10 cellular contexts compared by ENCODE assay signal in genomic region chr7:1418505-1419309, GRCh38. TPM values are rescaled to one million over a fixed set of nuclear protein-coding genes. Genes with fewer than 3 reads are reported as not detected.
DNase-seq lines count a peak whose midpoint lies in the region; ATAC-seq, FAIRE-seq and TF ChIP-seq lines count a peak whose summit lies in the region.
"Had no signal": no experiment of that assay in that cellular context is flagged by ENCODE, and none has a peak within 500 bp of the region (broad histone marks: within the 10 kb centered on the region; RNA-seq: fewer than 3 reads in every experiment).

No MANE protein-coding gene starts in this region.

- H3K36me3 ChIP-seq in astrocyte (ENCODE audit: insufficient read depth, low read length) (no peaks in the 10 kb centered on the region), testis (ENCODE audit: low read depth, missing control alignments) (no peaks in the 10 kb centered on the region)

- WGBS in right cardiac atrium: 63% methylated on average over 21 of the region's 21 CpGs
- WGBS in testis, 2 donors: 40 to 52% methylated on average over 18 to 21 of the region's 21 CpGs

- H3K79me2 ChIP-seq in astrocyte (ENCODE audit: insufficient read depth, low read length): no peaks in the 10 kb centered on the region

- no peaks in the 10 kb centered on the region for H3K4me1 ChIP-seq in right cardiac atrium (ENCODE audit: control insufficient read depth, insufficient read depth, low read length)
- peaks cover 9% of the 10 kb centered on the region for H3K4me1 ChIP-seq in astrocyte (ENCODE audit: insufficient read depth, low read length)
- H3K4me1 ChIP-seq in testis: no peaks in the 10 kb centered on the region

- H3K36me3 Mint-ChIP-seq in astrocyte (ENCODE audit: low read depth, unreplicated experiment): no peaks in the 10 kb centered on the region
- H3K36me3 Mint-ChIP-seq in nephron progenitor cell (ENCODE audit: low read depth): no peaks in the 10 kb centered on the region

- H3K4me1 Mint-ChIP-seq in astrocyte (ENCODE audit: low read depth, unreplicated experiment) (peaks cover 5% of the 10 kb centered on the region), nephron progenitor cell (peaks cover 20% of the 10 kb centered on the region)

- no peaks in the 10 kb centered on the region for H3K9me3 Mint-ChIP-seq in astrocyte (ENCODE audit: unreplicated experiment)
- peaks cover 3% of the 10 kb centered on the region for H3K9me3 Mint-ChIP-seq in nephron progenitor cell

- intact Hi-C loops in right cardiac atrium (cut with DNase I) (loop anchor here in 2 of 4 donors (10.0 kb wide), 1 partner anchor 194 kb away; no protein-coding TSS in a partner anchor), Right ventricle myocardium superior (cut with DNase I) (no loop called here), testis (cut with DNase I; ENCODE audit: low total_unique reads) (no loop called here), dorsolateral prefrontal cortex (cut with DNase I) (loop anchor here in 1 of 2 donors (10.0 kb wide), 1 partner anchor 194 kb away; no protein-coding TSS in a partner anchor)

- H3K4me3 ChIP-seq in right cardiac atrium (ENCODE audit: low read length) (no peak overlapping the region), astrocyte (ENCODE audit: insufficient read depth, low read depth, low read length) (no peak overlapping the region), testis (no peak overlapping the region), dorsolateral prefrontal cortex (no peak overlapping the region)

- ATAC-seq in right cardiac atrium (no peak), Right ventricle myocardium superior (ENCODE audit: poor library complexity) (no peak)

- TF ChIP-seq POLR2A in testis (IDR thresholded peaks at IDR 0.05): no peak

- no peak overlapping the region for H3K27ac ChIP-seq in right cardiac atrium (ENCODE audit: low read length)
- no peak overlapping the region for H3K27ac ChIP-seq in astrocyte (ENCODE audit: low read depth, low read length)
- no peak overlapping the region for H3K27ac ChIP-seq in testis
- H3K27ac ChIP-seq in dorsolateral prefrontal cortex: no peak overlapping the region

- DNase-seq in right cardiac atrium: peak in 2 of 3 donors; percentile 13 to 53
- DNase-seq in Right ventricle myocardium superior: no peak
- DNase-seq in NCI-H1436 treated with DMSO at 0.1 percent for 48 hours (lab: John Stamatoyannopoulos, UW): peak; percentile 87
- DNase-seq in astrocyte (ENCODE audit: low read depth): peak; percentile 26
- peak; percentile 72 for DNase-seq in testis
- no peak for DNase-seq in NCI-H526 treated with DMSO at 0.1 percent for 48 hours (lab: John Stamatoyannopoulos, UW)
- DNase-seq in nephron progenitor cell: no peak
- DNase-seq in dorsolateral prefrontal cortex: no peak
- DNase-seq: stimulated activated CD8-positive, alpha-beta memory T cell treated with anti-CD3 and anti-CD28 coated beads, Interleukin-4, amount 100 ng/mL, for 48 hours had no signal

- TF ChIP-seq CTCF in astrocyte (IDR thresholded peaks at IDR 0.05; ENCODE audit: insufficient read depth, low read depth, low read length): no peak
- TF ChIP-seq CTCF in testis (IDR thresholded peaks at IDR 0.05): no peak
- TF ChIP-seq CTCF in nephron progenitor cell (IDR thresholded peaks at IDR 0.05): no peak
- TF ChIP-seq CTCF in dorsolateral prefrontal cortex (IDR thresholded peaks at IDR 0.05 in 54 of 56, conservative IDR thresholded peaks at IDR 0.05 in 2 of 56; ENCODE audit: low read depth in 1 of 56, partially characterized antibody in 56 of 56): no peak

- no peaks in the 10 kb centered on the region for H4K20me1 ChIP-seq in astrocyte (ENCODE audit: insufficient read depth, low read length)

- FAIRE-seq in astrocyte (lab: Jason Lieb, UNC): no peak
- FAIRE-seq: TTC549 had no signal

- H3K9me3 ChIP-seq in right cardiac atrium (ENCODE audit: control insufficient read depth, low read length) (no peaks in the 10 kb centered on the region), astrocyte (ENCODE audit: insufficient read depth, low read depth, low read length) (no peaks in the 10 kb centered on the region), testis (no peaks in the 10 kb centered on the region)

- H3K27ac Mint-ChIP-seq in astrocyte (ENCODE audit: unreplicated experiment): no peak overlapping the region
- no peak overlapping the region for H3K27ac Mint-ChIP-seq in nephron progenitor cell

- H3K27me3 Mint-ChIP-seq in astrocyte (ENCODE audit: low read depth, unreplicated experiment) (peaks cover 29% of the 10 kb centered on the region), nephron progenitor cell (ENCODE audit: low read depth, poor library complexity) (peaks cover 44% of the 10 kb centered on the region)

- H3K4me3 Mint-ChIP-seq in astrocyte (ENCODE audit: unreplicated experiment): no peak overlapping the region
- no peak overlapping the region for H3K4me3 Mint-ChIP-seq in nephron progenitor cell

- H3K27me3 ChIP-seq in right cardiac atrium (ENCODE audit: control insufficient read depth, insufficient read depth) (no peaks in the 10 kb centered on the region), astrocyte (ENCODE audit: insufficient read depth, low read length) (peaks cover 8% of the 10 kb centered on the region), testis (no peaks in the 10 kb centered on the region), dorsolateral prefrontal cortex (peaks cover 0 to 65% (median 8%) of the 10 kb centered on the region in 45 donors)

- H2AFZ ChIP-seq in astrocyte (ENCODE audit: low read depth, low read length): no peak overlapping the region

- no peak overlapping the region for H3K4me2 ChIP-seq in astrocyte (ENCODE audit: low read length)

- H3K9ac ChIP-seq in astrocyte (ENCODE audit: low read length): no peak overlapping the region

RNA-seq across cellular contexts. Expression of gene MICALL2, which starts 40.6 kb away (rescaled TPM):
- total RNA-seq in right cardiac atrium (10 to 100 TPM in 3 of 4 donors, 1 to 10 TPM in 1; 9.7 to 18.7 (median 13.4) TPM), Right ventricle myocardium superior (6.2 TPM), astrocyte (41.5 and 43.4 TPM in 2 replicates), testis (10 to 100 TPM; 29.4 to 39.4 TPM), dorsolateral prefrontal cortex (100 to 1,000 TPM in 21 of 120 experiments, 10 to 100 TPM in 99; 38.3 to 170 (median 81.2) TPM)
- polyA plus RNA-seq in right cardiac atrium (13.0 TPM), testis (ENCODE audit: insufficient read depth, low read depth, low replicate concordance) (13.4 TPM)

Comparison
In these comparisons a context has a peak if more than half of its experiments do, and no peak if none do; other contexts are left out.
1. DNase-seq: peak in right cardiac atrium (2 of 3), NCI-H1436 treated with DMSO at 0.1 percent for 48 hours (single experiment), astrocyte (single experiment) and testis (single experiment); none in Right ventricle myocardium superior (single experiment), NCI-H526 treated with DMSO at 0.1 percent for 48 hours (single experiment), nephron progenitor cell (single experiment) and dorsolateral prefrontal cortex (0 of 10).